Comparison of ENCODE assay signal across 18 cellular contexts in genomic region chr1:246789454-246790339, GRCh38.
DNase-seq lines count a peak whose midpoint lies in the region; ATAC-seq and TF ChIP-seq lines count a peak whose summit lies in the region.
"Had no signal": no experiment of that assay in that cellular context is flagged by ENCODE, and none has a peak within 500 bp of the region (broad histone marks: within the 10 kb centered on the region; RNA-seq: fewer than 3 reads in every experiment).

No MANE protein-coding gene starts in this region.

- H3K9me3 Mint-ChIP-seq in chondrocyte (ENCODE audit: low read depth): no peaks in the 10 kb centered on the region
- H3K9me3 Mint-ChIP-seq: activated CD4-positive, alpha-beta memory T cell treated with anti-CD3 and anti-CD28 coated beads for 36 hours; T-cell had no signal

- TF ChIP-seq CTCF in chondrocyte (IDR thresholded peaks at IDR 0.05) (no peak), lower lobe of right lung (IDR thresholded peaks at IDR 0.05) (no peak)

- ATAC-seq in lower lobe of right lung: no peak
- ATAC-seq in stimulated activated naive CD8-positive, alpha-beta T cell treated with anti-CD3 and anti-CD28 coated beads, Interleukin-15, Interleukin-2, amounts not matched to agents 100 U/mL and 50 U/mL, for 24 hours: peak; percentile 10
- ATAC-seq in HG03378 (IDR thresholded peaks at IDR 0.05; ENCODE audit: unreplicated experiment): no peak

- peaks cover 25% of the 10 kb centered on the region for H3K4me1 Mint-ChIP-seq in chondrocyte (ENCODE audit: low read depth)

- no peak overlapping the region for H3K4me3 Mint-ChIP-seq in chondrocyte (ENCODE audit: unreplicated experiment)
- H3K4me3 Mint-ChIP-seq: activated CD4-positive, alpha-beta memory T cell treated with anti-CD3 and anti-CD28 coated beads for 36 hours had no signal

- no peak overlapping the region for H3K27ac ChIP-seq in lower lobe of right lung
- H3K27ac ChIP-seq: heart right ventricle, ovary, thyroid gland had no signal

- no peaks in the 10 kb centered on the region for H3K27me3 Mint-ChIP-seq in chondrocyte (ENCODE audit: low read depth)

- no peaks in the 10 kb centered on the region for H3K36me3 ChIP-seq in H7 (replicated peaks; ENCODE audit: control insufficient read depth, insufficient read depth, low read length)
- H3K36me3 ChIP-seq in lower lobe of right lung: no peaks in the 10 kb centered on the region
- H3K36me3 ChIP-seq: heart right ventricle, ovary, thyroid gland had no signal

- peak; percentile 70 for DNase-seq in H7
- peak; percentile 78 for DNase-seq in chondrocyte (ENCODE audit: low spot score)
- no peak for DNase-seq in lower lobe of right lung
- DNase-seq in stimulated activated naive CD8-positive, alpha-beta T cell treated with anti-CD3 and anti-CD28 coated beads, Interleukin-15, Interleukin-2, amounts not matched to agents 100 U/mL and 50 U/mL, for 24 hours: no peak
- no peak for DNase-seq in stimulated activated naive CD4-positive, alpha-beta T cell (lab: John Stamatoyannopoulos, UW)
- no peak for DNase-seq in NCI-H1048 (lab: John Stamatoyannopoulos, UW)
- DNase-seq: activated CD4-positive, alpha-beta memory T cell treated with anti-CD3 and anti-CD28 coated beads for 36 hours; activated T-cell treated with anti-CD3 and anti-CD28 coated beads, Interleukin-2, amount 50 U/mL, for 48 hours; effector CD4-positive, alpha-beta T cell; heart right ventricle; kidney glomerular epithelial cell; NCI-H146; NCI-H226; stimulated activated CD4-positive, alpha-beta T cell treated with anti-CD3 and anti-CD28 coated beads, Interleukin-4, amount 100 ng/mL, for 24 hours; T-cell; thyroid gland had no signal

- no peaks in the 10 kb centered on the region for H3K36me3 Mint-ChIP-seq in chondrocyte (ENCODE audit: low read depth)
- H3K36me3 Mint-ChIP-seq: activated CD4-positive, alpha-beta memory T cell treated with anti-CD3 and anti-CD28 coated beads for 36 hours; T-cell had no signal

- H3K27me3 ChIP-seq in H7 (ENCODE audit: control insufficient read depth, insufficient read depth, low read length) (no peaks in the 10 kb centered on the region; the same call in 1 of the 2 replicates), lower lobe of right lung (ENCODE audit: low read depth) (peaks cover 36% of the 10 kb centered on the region)
- H3K27me3 ChIP-seq: ovary, thyroid gland had no signal

- H3K4me1 ChIP-seq in lower lobe of right lung: peaks cover 10% of the 10 kb centered on the region

- H3K9me3 ChIP-seq in lower lobe of right lung: no peaks in the 10 kb centered on the region
- H3K9me3 ChIP-seq: heart right ventricle, ovary, thyroid gland had no signal

- intact Hi-C loops in lower lobe of right lung (cut with DNase I): no loop called here

- H3K4me3 ChIP-seq in H7 (ENCODE audit: insufficient read depth, low read depth, low read length) (no peak overlapping the region), lower lobe of right lung (peak overlapping the region; percentile 39)
- H3K4me3 ChIP-seq: thyroid gland had no signal

- H3K27ac Mint-ChIP-seq in chondrocyte (ENCODE audit: unreplicated experiment): no peak overlapping the region
- H3K27ac Mint-ChIP-seq: activated CD4-positive, alpha-beta memory T cell treated with anti-CD3 and anti-CD28 coated beads for 36 hours; T-cell had no signal

Comparison
In these comparisons a context has a peak if more than half of its experiments do, and no peak if none do; other contexts are left out.
1. DNase-seq: peak in H7 (single experiment) and chondrocyte (single experiment); none in lower lobe of right lung (single experiment), stimulated activated naive CD8-positive, alpha-beta T cell treated with anti-CD3 and anti-CD28 coated beads, Interleukin-15, Interleukin-2, amounts not matched to agents 100 U/mL and 50 U/mL, for 24 hours (single experiment), stimulated activated naive CD4-positive, alpha-beta T cell (0 of 6) and NCI-H1048 (single experiment).